Comparison of ENCODE assay signal across 7 cellular contexts in genomic region chr6:170152989-170153388, GRCh38.
A peak's percentile ranks its signal among the peaks of the same experiment; 100 is the strongest.
DNase-seq lines count a peak whose midpoint lies in the region; ATAC-seq, FAIRE-seq and TF ChIP-seq lines count a peak whose summit lies in the region.

No MANE protein-coding gene starts in this region.

- no peak for TF ChIP-seq CTCF in Panc1 (IDR thresholded peaks at IDR 0.05)

- H3K9me3 Mint-ChIP-seq in activated CD4-positive, alpha-beta T cell treated with anti-CD3 and anti-CD28 coated beads, Interleukin-2, amount 10 ng/mL, durations not matched to agents 24 days and 14 days: no peaks in the 10 kb centered on the region

- in situ Hi-C loops in Panc1 (cut with HindIII; ENCODE audit: low pct_unique_long_range_greater_than_20kb, low sequenced_read_pairs): no loop called here

- H3K4me1 ChIP-seq in Panc1 (ENCODE audit: control insufficient read depth, insufficient read depth, low read length) (peaks cover 10% of the 10 kb centered on the region), small intestine (ENCODE audit: control insufficient read depth in 2 of 2, insufficient read depth in 1 of 2, low read depth in 1 of 2, low read length in 1 of 2) (no peaks in the 10 kb centered on the region)

- peaks cover 20% of the 10 kb centered on the region for H3K27me3 Mint-ChIP-seq in activated CD4-positive, alpha-beta T cell treated with anti-CD3 and anti-CD28 coated beads, Interleukin-2, amount 10 ng/mL, durations not matched to agents 24 days and 14 days

- POLR2A ChIA-PET in Panc1 (lab: Charles Lee): no interaction called here

- H3K27ac ChIP-seq in Panc1 (ENCODE audit: low read length) (no peak overlapping the region), small intestine (ENCODE audit: low read depth in 1 of 2, low read length in 1 of 2) (peak overlapping the region in 1 of 2 donors; percentile 66)

- FAIRE-seq in small intestine (lab: Jason Lieb, UNC): no peak

- H3K9me3 ChIP-seq in Panc1 (ENCODE audit: control insufficient read depth, insufficient read depth, low read depth, low read length): no peaks in the 10 kb centered on the region
- H3K9me3 ChIP-seq in small intestine (ENCODE audit: control insufficient read depth, low read depth): no peaks in the 10 kb centered on the region

- no peaks in the 10 kb centered on the region for H3K36me3 ChIP-seq in Panc1 (ENCODE audit: control insufficient read depth, insufficient read depth, low read length)
- no peaks in the 10 kb centered on the region for H3K36me3 ChIP-seq in small intestine (ENCODE audit: control insufficient read depth in 2 of 2, insufficient read depth in 2 of 2, low read length in 2 of 2)

- no peaks in the 10 kb centered on the region for H3K36me3 Mint-ChIP-seq in activated CD4-positive, alpha-beta T cell treated with anti-CD3 and anti-CD28 coated beads, Interleukin-2, amount 10 ng/mL, durations not matched to agents 24 days and 14 days (ENCODE audit: low read depth)

- peak; percentile 65 for ATAC-seq in Panc1
- ATAC-seq in left ventricle myocardium superior: peak; percentile 69
- no peak for ATAC-seq in HG03565 (IDR thresholded peaks at IDR 0.05; ENCODE audit: unreplicated experiment)

- WGBS in small intestine, 3 donors: 2 to 27% (median 23%) methylated on average over 12 to 13 of the region's 13 CpGs

- H3K27me3 ChIP-seq in Panc1 (ENCODE audit: control insufficient read depth, insufficient read depth, low read length): no peaks in the 10 kb centered on the region
- no peaks in the 10 kb centered on the region for H3K27me3 ChIP-seq in small intestine (ENCODE audit: control insufficient read depth in 2 of 2, insufficient read depth in 2 of 2, low read length in 2 of 2)

- no peak overlapping the region for H3K4me3 Mint-ChIP-seq in activated CD4-positive, alpha-beta T cell treated with anti-CD3 and anti-CD28 coated beads, Interleukin-2, amount 10 ng/mL, durations not matched to agents 24 days and 14 days

- no TSS peak for BruUV-seq in Panc1 (replicated peaks; lab: Mats Ljungman, UMichigan)

- H3K4me3 ChIP-seq in Panc1 (ENCODE audit: low read depth in 2 of 2, low read length in 2 of 2): no peak overlapping the region
- H3K4me3 ChIP-seq in small intestine (ENCODE audit: low read depth in 1 of 2, low read length in 2 of 2): no peak overlapping the region

- CTCF ChIA-PET in Panc1 (lab: Charles Lee): interaction anchor here (0.5 to 0.6 kb wide), 2 partner anchors 23 to 370 kb away, joined by 3 to 4 read pairs; no protein-coding TSS in a partner anchor

- no peak overlapping the region for H3K27ac Mint-ChIP-seq in activated CD4-positive, alpha-beta T cell treated with anti-CD3 and anti-CD28 coated beads, Interleukin-2, amount 10 ng/mL, durations not matched to agents 24 days and 14 days

- intact Hi-C loops in Panc1 (cut with micrococcal nuclease; ENCODE audit: unreplicated experiment) (no loop called here), left ventricle myocardium superior (cut with micrococcal nuclease) (no loop called here)
- intact Hi-C loops in activated CD4-positive, alpha-beta T cell treated with anti-CD3 and anti-CD28 coated beads, Interleukin-2, amount 10 ng/mL, durations not matched to agents 24 days and 14 days (cut with micrococcal nuclease): no loop called here

- peaks cover 9% of the 10 kb centered on the region for H3K4me1 Mint-ChIP-seq in activated CD4-positive, alpha-beta T cell treated with anti-CD3 and anti-CD28 coated beads, Interleukin-2, amount 10 ng/mL, durations not matched to agents 24 days and 14 days

- DNase-seq in M059J (ENCODE audit: low read depth): peak; percentile 76
- DNase-seq in Panc1 (ENCODE audit: low read depth, low spot score): no peak
- DNase-seq in left ventricle myocardium superior: peak; percentile 71
- DNase-seq in small intestine: peak; percentile 42
- DNase-seq in GOT3 (lab: John Stamatoyannopoulos, UW): no peak
- DNase-seq in activated CD4-positive, alpha-beta T cell treated with anti-CD3 and anti-CD28 coated beads, Interleukin-2, amount 10 ng/mL, durations not matched to agents 24 days and 14 days: no peak

Comparison
In these comparisons a context has a peak if more than half of its experiments do, and no peak if none do; other contexts are left out.
1. DNase-seq: peak in M059J (single experiment), left ventricle myocardium superior (single experiment) and small intestine (single experiment); none in Panc1 (single experiment), GOT3 (single experiment) and activated CD4-positive, alpha-beta T cell treated with anti-CD3 and anti-CD28 coated beads, Interleukin-2, amount 10 ng/mL, durations not matched to agents 24 days and 14 days (single experiment).